ENCODE assay signal across 32 cellular contexts in the genomic region with DNA sequence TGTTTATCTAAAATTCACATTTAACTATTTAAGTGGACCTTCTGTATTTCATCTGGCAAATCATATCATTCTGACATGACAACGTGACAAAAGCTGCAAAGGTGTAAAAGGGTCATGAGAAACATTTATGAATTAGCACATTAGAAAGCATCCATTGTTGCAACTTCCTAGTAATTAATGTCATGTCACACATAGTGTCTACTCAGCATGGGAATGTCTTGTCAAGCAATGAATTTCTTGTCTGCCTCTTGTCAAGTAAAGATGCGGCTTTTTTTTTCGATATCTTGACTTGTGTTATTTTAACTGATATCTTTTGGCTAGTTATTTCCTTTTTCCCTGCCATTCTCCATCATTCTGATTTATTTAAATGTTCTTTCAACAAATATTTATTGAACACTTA.
"Had no signal": no experiment of that assay in that cellular context is flagged by ENCODE, and none has a peak within 500 bp of the region (broad histone marks: within the 10 kb centered on the region; RNA-seq: fewer than 3 reads in every experiment).

No MANE protein-coding gene starts in this region.

- H3K27ac ChIP-seq: adrenal gland, ascending aorta, body of pancreas, brain microvascular endothelial cell, breast epithelium, cardiac muscle cell had no signal

- DNase-seq: activated effector memory CD4-positive, alpha-beta T cell treated with anti-CD3 and anti-CD28 coated beads, Interleukin-2, amount 50 U/mL, for 16 hours; activated effector memory CD4-positive, alpha-beta T cell treated with Interleukin-2 at 50 U/mL for 16 hours; activated gamma-delta T cell; activated gamma-delta T cell treated with Interleukin-2 at 50 U/mL for 16 hours; activated naive CD4-positive, alpha-beta T cell; activated naive CD4-positive, alpha-beta T cell treated with anti-CD3 and anti-CD28 coated beads for 36 hours; activated naive CD4-positive, alpha-beta T cell treated with anti-CD3 and anti-CD28 coated beads, Interleukin-2, amount 10 ng/mL, durations not matched to agents 7 days and 5 days; activated naive CD4-positive, alpha-beta T cell treated with anti-CD3 and anti-CD28 coated beads, Interleukin-2, amount 50 U/mL, for 16 hours; activated naive CD4-positive, alpha-beta T cell treated with Interleukin-2 at 50 U/mL for 16 hours; activated naive CD8-positive, alpha-beta T cell treated with anti-CD3 and anti-CD28 coated beads for 36 hours; activated naive CD8-positive, alpha-beta T cell treated with anti-CD3 and anti-CD28 coated beads, Interleukin-2, amount 10 ng/mL, durations not matched to agents 7 days and 5 days; activated naive CD8-positive, alpha-beta T cell treated with anti-CD3 and anti-CD28 coated beads, Interleukin-2, amount 50 U/mL, for 24 hours; activated T-cell treated with anti-CD3 and anti-CD28 coated beads, Interleukin-2, amount 50 U/mL, for 1 hour; activated T-cell treated with anti-CD3 and anti-CD28 coated beads, Interleukin-2, amount 50 U/mL, for 24 hours; activated T-cell treated with anti-CD3 and anti-CD28 coated beads, Interleukin-2, amount 50 U/mL, for 4 hours; activated T-cell treated with anti-CD3 and anti-CD28 coated beads, Interleukin-2, amount 50 U/mL, for 48 hours; activated T-cell treated with anti-CD3 and anti-CD28 coated beads, Interleukin-2, amount 50 U/mL, for 72 hours; adrenal gland; amniotic stem cell; amygdala; anterior cingulate cortex; aorta; body of pancreas; brain microvascular endothelial cell; central memory CD4-positive, alpha-beta T cell; cerebellar nuclear complex had no signal

- H3K36me3 ChIP-seq: adrenal gland, ascending aorta, brain microvascular endothelial cell, breast epithelium, cardiac muscle cell had no signal

- FAIRE-seq: bronchial epithelial cell had no signal

- H3K4me1 ChIP-seq: adrenal gland, ascending aorta, body of pancreas, breast epithelium had no signal

- H3K4me3 ChIP-seq: adrenal gland, ascending aorta, body of pancreas, breast epithelium, cardiac muscle cell had no signal

- H3K27me3 ChIP-seq: adrenal gland, ascending aorta, body of pancreas, brain microvascular endothelial cell, breast epithelium, cardiac muscle cell had no signal

- ATAC-seq: activated naive CD4-positive, alpha-beta T cell treated with anti-CD3 and anti-CD28 coated beads, Interleukin-2, amount 50 U/mL, for 72 hours; activated naive CD8-positive, alpha-beta T cell treated with anti-CD3 and anti-CD28 coated beads, Interleukin-2, amount 50 U/mL, for 24 hours; activated T-cell treated with anti-CD3 and anti-CD28 coated beads, Interleukin-2, amount 50 U/mL, for 4 hours; activated T-cell treated with anti-CD3 and anti-CD28 coated beads, Interleukin-2, amount 50 U/mL, for 72 hours; activated T-helper 17 cell treated with anti-CD3 and anti-CD28 coated beads, Interleukin-2, amount 50 U/mL, for 72 hours; body of pancreas had no signal

- H3K9me3 ChIP-seq: adrenal gland, ascending aorta, body of pancreas, breast epithelium had no signal
